In genomic region chr12:108768591-108769500, GRCh38 we compare ENCODE assay signal across 8 cellular contexts. TPM values are rescaled to one million over a fixed set of nuclear protein-coding genes. Genes with fewer than 3 reads are reported as not detected.
DNase-seq lines count a peak whose midpoint lies in the region; ATAC-seq and TF ChIP-seq lines count a peak whose summit lies in the region.

No MANE protein-coding gene starts in this region.

- intact Hi-C loops in dorsolateral prefrontal cortex (cut with DNase I) = no loop called here

- TF ChIP-seq CTCF in dorsolateral prefrontal cortex (IDR thresholded peaks at IDR 0.05 in 54 of 56, conservative IDR thresholded peaks at IDR 0.05 in 2 of 56; ENCODE audit: low read depth in 1 of 56, partially characterized antibody in 56 of 56) = no peak

- CTCF ChIA-PET in activated CD4-positive, alpha-beta T cell treated with anti-CD3 and anti-CD28 coated beads, Interleukin-2, amount 10 ng/mL, durations not matched to agents 7 days and 5 days (lab: Charles Lee) = interaction anchor here (0.6 to 1.5 kb wide), 3 partner anchors 10 to 53 kb away, joined by 3 read pairs; no protein-coding TSS in a partner anchor

- no peaks in the 10 kb centered on the region for H3K9me3 Mint-ChIP-seq in activated CD4-positive, alpha-beta T cell treated with anti-CD3 and anti-CD28 coated beads, Interleukin-2, amount 10 ng/mL, durations not matched to agents 7 days and 5 days

- peaks cover 6% of the 10 kb centered on the region for H3K27me3 Mint-ChIP-seq in activated CD4-positive, alpha-beta T cell treated with anti-CD3 and anti-CD28 coated beads, Interleukin-2, amount 10 ng/mL, durations not matched to agents 7 days and 5 days

- no peak overlapping the region for H3K4me3 Mint-ChIP-seq in activated CD4-positive, alpha-beta T cell treated with anti-CD3 and anti-CD28 coated beads, Interleukin-2, amount 10 ng/mL, durations not matched to agents 7 days and 5 days

- peak; percentile 11 to 25 for DNase-seq in activated CD4-positive, alpha-beta T cell treated with anti-CD3 and anti-CD28 coated beads, Interleukin-2, amount 50 U/mL, for 48 hours
- no peak for DNase-seq in activated CD4-positive, alpha-beta T cell treated with anti-CD3 and anti-CD28 coated beads, Interleukin-2, amount 10 ng/mL, durations not matched to agents 7 days and 5 days
- DNase-seq in NCI-H524 treated with DMSO at 0.1 percent for 48 hours (lab: John Stamatoyannopoulos, UW) = peak; percentile 44
- no peak for DNase-seq in dorsolateral prefrontal cortex
- peak; percentile 53 for DNase-seq in mucosa of gallbladder (ENCODE audit: low spot score)
- DNase-seq in DMS114 treated with DMSO at 0.1 percent for 48 hours (lab: John Stamatoyannopoulos, UW; ENCODE audit: unreplicated experiment) = no peak
- no peak for DNase-seq in EL

- no peak for ATAC-seq in GM18867 (IDR thresholded peaks at IDR 0.05; ENCODE audit: unreplicated experiment)

- peaks cover 6% of the 10 kb centered on the region for H3K4me1 Mint-ChIP-seq in activated CD4-positive, alpha-beta T cell treated with anti-CD3 and anti-CD28 coated beads, Interleukin-2, amount 10 ng/mL, durations not matched to agents 7 days and 5 days

- peak overlapping the region in 55 of 59 donors; percentile 2 to 62 (median 38) for H3K4me3 ChIP-seq in dorsolateral prefrontal cortex

- H3K27ac Mint-ChIP-seq in activated CD4-positive, alpha-beta T cell treated with anti-CD3 and anti-CD28 coated beads, Interleukin-2, amount 10 ng/mL, durations not matched to agents 7 days and 5 days = no peak overlapping the region

- POLR2A ChIA-PET in activated CD4-positive, alpha-beta T cell treated with anti-CD3 and anti-CD28 coated beads, Interleukin-2, amount 10 ng/mL, durations not matched to agents 7 days and 5 days (lab: Charles Lee) = no interaction called here

- H3K27me3 ChIP-seq in dorsolateral prefrontal cortex = no peaks in the 10 kb centered on the region

- no peaks in the 10 kb centered on the region for H3K36me3 Mint-ChIP-seq in activated CD4-positive, alpha-beta T cell treated with anti-CD3 and anti-CD28 coated beads, Interleukin-2, amount 10 ng/mL, durations not matched to agents 7 days and 5 days (ENCODE audit: low read depth)

- H3K27ac ChIP-seq in dorsolateral prefrontal cortex = peak overlapping the region in 2 of 59 donors; percentile 3 to 44

RNA-seq across cellular contexts. Expression of gene CORO1C, which starts 37.5 kb away (rescaled TPM):
- 10 to 100 TPM; 38.5 to 41.3 TPM for total RNA-seq in activated CD4-positive, alpha-beta T cell treated with anti-CD3 and anti-CD28 coated beads, Interleukin-2, amount 10 ng/mL, durations not matched to agents 7 days and 5 days
- total RNA-seq in dorsolateral prefrontal cortex (100 to 1,000 TPM in 112 of 120 experiments, 10 to 100 TPM in 8; 87.2 to 202 (median 122) TPM), mucosa of gallbladder (194 TPM)

Comparison
In these comparisons a context has a peak if more than half of its experiments do, and no peak if none do; other contexts are left out.
1. DNase-seq: peak in activated CD4-positive, alpha-beta T cell treated with anti-CD3 and anti-CD28 coated beads, Interleukin-2, amount 50 U/mL, for 48 hours (2 of 2), NCI-H524 treated with DMSO at 0.1 percent for 48 hours (single experiment) and mucosa of gallbladder (single experiment); none in activated CD4-positive, alpha-beta T cell treated with anti-CD3 and anti-CD28 coated beads, Interleukin-2, amount 10 ng/mL, durations not matched to agents 7 days and 5 days (single experiment), dorsolateral prefrontal cortex (0 of 10), DMS114 treated with DMSO at 0.1 percent for 48 hours (single experiment) and EL (single experiment).